In the genomic region with DNA sequence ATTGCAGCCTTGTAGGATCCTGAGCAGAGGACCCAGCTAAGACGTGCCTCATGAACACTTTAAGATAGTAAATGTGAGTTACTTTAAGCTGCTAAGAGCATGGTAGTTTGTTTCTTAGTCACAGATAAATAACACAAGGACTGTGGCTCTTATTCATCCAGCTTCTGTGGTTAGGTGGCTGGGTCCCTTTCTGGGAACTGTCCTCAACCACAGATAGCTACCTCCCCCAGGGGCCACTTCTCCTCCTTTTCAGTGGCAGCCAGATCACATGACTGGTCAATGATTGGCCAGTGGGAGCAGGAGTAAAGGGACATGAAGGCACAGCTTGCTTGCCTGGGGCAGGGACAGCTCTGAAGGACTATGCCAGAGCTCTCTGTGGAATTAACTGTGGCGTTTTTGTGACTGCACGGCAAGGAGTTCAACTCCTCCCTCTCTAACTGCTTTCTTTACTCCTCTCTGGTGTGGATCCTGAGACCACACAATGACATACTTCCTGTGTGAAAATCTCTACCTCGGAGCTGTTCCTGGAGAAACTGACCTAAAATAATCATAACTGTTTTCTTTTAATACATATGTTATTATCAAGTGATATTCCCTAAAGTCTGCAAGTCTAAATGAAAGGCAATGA, we compare ENCODE assay signal across 28 cellular contexts.
A peak's percentile ranks its signal among the peaks of the same experiment; 100 is the strongest.
DNase-seq lines count a peak whose midpoint lies in the region; ATAC-seq and TF ChIP-seq lines count a peak whose summit lies in the region.
"Had no signal": no experiment of that assay in that cellular context is flagged by ENCODE, and none has a peak within 500 bp of the region (broad histone marks: within the 10 kb centered on the region; RNA-seq: fewer than 3 reads in every experiment).

No MANE protein-coding gene starts in this region.

- H3K27me3 ChIP-seq in upper lobe of right lung = no peaks in the 10 kb centered on the region
- no peaks in the 10 kb centered on the region for H3K27me3 ChIP-seq in neural progenitor cell
- H3K27me3 ChIP-seq in right atrium auricular region = no peaks in the 10 kb centered on the region
- H3K27me3 ChIP-seq: body of pancreas, tibial nerve had no signal

- no peaks in the 10 kb centered on the region for H3K4me1 ChIP-seq in upper lobe of right lung
- no peaks in the 10 kb centered on the region for H3K4me1 ChIP-seq in neural progenitor cell
- no peaks in the 10 kb centered on the region for H3K4me1 ChIP-seq in right atrium auricular region
- H3K4me1 ChIP-seq: body of pancreas, left lung had no signal

- intact Hi-C loops in activated CD4-positive, alpha-beta memory T cell treated with anti-CD3 and anti-CD28 coated beads for 36 hours (cut with micrococcal nuclease) = no loop called here
- intact Hi-C loops in upper lobe of right lung (cut with DNase I) = no loop called here

- POLR2A ChIA-PET in activated CD4-positive, alpha-beta memory T cell treated with anti-CD3 and anti-CD28 coated beads for 36 hours (lab: Charles Lee) = interaction anchor here (0.6 kb wide), 1 partner anchor 432 kb away, joined by 3 read pairs; no protein-coding TSS in a partner anchor

- H3K9ac ChIP-seq in neural progenitor cell = no peak overlapping the region

- no peaks in the 10 kb centered on the region for H4K20me1 ChIP-seq in neural progenitor cell (ENCODE audit: low read depth)

- no peak for DNase-seq in stimulated activated naive CD8-positive, alpha-beta T cell treated with anti-CD3 and anti-CD28 coated beads, Interleukin-15, amount 100 ng/mL, for 72 hours
- no peak for DNase-seq in stimulated activated naive CD8-positive, alpha-beta T cell treated with anti-CD3 and anti-CD28 coated beads, Interleukin-15, Interleukin-2, amounts not matched to agents 100 U/mL and 50 U/mL, for 24 hours
- peak; percentile 53 for DNase-seq in NB4 (ENCODE audit: low read depth)
- DNase-seq in activated CD4-positive, alpha-beta memory T cell treated with anti-CD3 and anti-CD28 coated beads for 36 hours = peak; percentile 10
- no peak for DNase-seq in upper lobe of right lung
- no peak for DNase-seq in stimulated activated CD4-positive, alpha-beta T cell treated with anti-CD3 and anti-CD28 coated beads, Interleukin-1b, Interleukin-23, amount 100 ng/mL, for 48 hours
- DNase-seq in neural progenitor cell (ENCODE audit: low spot score) = no peak
- DNase-seq in right atrium auricular region (ENCODE audit: low spot score) = no peak
- DNase-seq: activated CD4-positive, alpha-beta T cell treated with anti-CD3 and anti-CD28 coated beads for 4 hours; activated naive CD4-positive, alpha-beta T cell treated with Interleukin-2 at 50 U/mL for 16 hours; activated T-cell treated with anti-CD3 and anti-CD28 coated beads, Interleukin-2, amount 50 U/mL, for 72 hours; body of pancreas; glutamatergic neuron; Karpas-422; left lung; NCI-H1092; NCI-H187; NCI-H2171 treated with DMSO at 0.1 percent for 48 hours; NCI-H510A had no signal

- peaks cover 6 to 11% of the 10 kb centered on the region in 2 donors for H3K9me3 Mint-ChIP-seq in stimulated activated naive CD8-positive, alpha-beta T cell treated with anti-CD3 and anti-CD28 coated beads, Interleukin-15, amount 100 ng/mL, for 72 hours
- peaks cover 6% of the 10 kb centered on the region for H3K9me3 Mint-ChIP-seq in activated CD4-positive, alpha-beta memory T cell treated with anti-CD3 and anti-CD28 coated beads for 36 hours
- H3K9me3 Mint-ChIP-seq in neural progenitor cell = peaks cover 4% of the 10 kb centered on the region

- H2AFZ ChIP-seq in neural progenitor cell (replicated peaks) = no peak overlapping the region

- peaks cover 6% of the 10 kb centered on the region for H3K4me1 Mint-ChIP-seq in stimulated activated naive CD8-positive, alpha-beta T cell treated with anti-CD3 and anti-CD28 coated beads, Interleukin-15, amount 100 ng/mL, for 72 hours
- no peaks in the 10 kb centered on the region for H3K4me1 Mint-ChIP-seq in activated CD4-positive, alpha-beta memory T cell treated with anti-CD3 and anti-CD28 coated beads for 36 hours (ENCODE audit: low read depth)
- H3K4me1 Mint-ChIP-seq in neural progenitor cell = no peaks in the 10 kb centered on the region
- H3K4me1 Mint-ChIP-seq: B cell; central memory CD8-positive, alpha-beta T cell; memory B cell; neural crest cell had no signal

- no peak for TF ChIP-seq CTCF in NB4 (IDR thresholded peaks at IDR 0.05; ENCODE audit: low read depth, low read length)
- no peak for TF ChIP-seq CTCF in upper lobe of right lung (IDR thresholded peaks at IDR 0.05)
- TF ChIP-seq CTCF in neural progenitor cell (IDR thresholded peaks at IDR 0.05) = no peak
- TF ChIP-seq CTCF in right atrium auricular region (IDR thresholded peaks at IDR 0.05) = no peak

- H3K36me3 Mint-ChIP-seq in activated CD4-positive, alpha-beta memory T cell treated with anti-CD3 and anti-CD28 coated beads for 36 hours = no peaks in the 10 kb centered on the region
- no peaks in the 10 kb centered on the region for H3K36me3 Mint-ChIP-seq in neural progenitor cell

- H3K36me3 ChIP-seq in upper lobe of right lung (no peaks in the 10 kb centered on the region), neural progenitor cell (no peaks in the 10 kb centered on the region), right atrium auricular region (no peaks in the 10 kb centered on the region)
- H3K36me3 ChIP-seq: left lung had no signal

- peak overlapping the region in 1 of 2 donors; percentile 46 for H3K27ac Mint-ChIP-seq in stimulated activated naive CD8-positive, alpha-beta T cell treated with anti-CD3 and anti-CD28 coated beads, Interleukin-15, amount 100 ng/mL, for 72 hours
- H3K27ac Mint-ChIP-seq in activated CD4-positive, alpha-beta memory T cell treated with anti-CD3 and anti-CD28 coated beads for 36 hours = no peak overlapping the region
- H3K27ac Mint-ChIP-seq in neural progenitor cell = no peak overlapping the region
- H3K27ac Mint-ChIP-seq: activated T-cell treated with anti-CD3 and anti-CD28 coated beads, Interleukin-2, amount 50 U/mL, for 72 hours; B cell; dendritic cell treated with granulocyte-macrophage colony-stimulating factor and Interleukin-4, amounts not matched to agents 40 ng/mL and 50 ng/mL, for 4 days; memory B cell had no signal

- no peaks in the 10 kb centered on the region for H3F3A ChIP-seq in neural progenitor cell (ENCODE audit: low read depth)

- CTCF ChIA-PET in activated CD4-positive, alpha-beta memory T cell treated with anti-CD3 and anti-CD28 coated beads for 36 hours (lab: Charles Lee) = interaction anchor here (1.9 kb wide), 1 partner anchor 459 kb away, joined by 4 read pairs; no protein-coding TSS in a partner anchor

- peaks cover 19% of the 10 kb centered on the region for H3K27me3 Mint-ChIP-seq in stimulated activated naive CD8-positive, alpha-beta T cell treated with anti-CD3 and anti-CD28 coated beads, Interleukin-15, amount 100 ng/mL, for 72 hours
- peaks cover 20% of the 10 kb centered on the region for H3K27me3 Mint-ChIP-seq in activated CD4-positive, alpha-beta memory T cell treated with anti-CD3 and anti-CD28 coated beads for 36 hours
- H3K27me3 Mint-ChIP-seq in neural progenitor cell (ENCODE audit: insufficient read depth, low read depth) = peaks cover 12% of the 10 kb centered on the region

- H3K79me2 ChIP-seq in neural progenitor cell (ENCODE audit: low read depth) = no peaks in the 10 kb centered on the region

- H3K27ac ChIP-seq in upper lobe of right lung (no peak overlapping the region), neural progenitor cell (no peak overlapping the region), right atrium auricular region (no peak overlapping the region)
- H3K27ac ChIP-seq: body of pancreas, HL-60, left lung, tibial nerve had no signal

- H3K4me3 ChIP-seq in NB4 (ENCODE audit: low read depth, low read length) (no peak overlapping the region), upper lobe of right lung (no peak overlapping the region), neural progenitor cell (no peak overlapping the region), right atrium auricular region (no peak overlapping the region)
- H3K4me3 ChIP-seq: body of pancreas, left lung, smooth muscle cell, tibial nerve had no signal

- no peaks in the 10 kb centered on the region for H3K9me3 ChIP-seq in upper lobe of right lung
- H3K9me3 ChIP-seq in neural progenitor cell (ENCODE audit: low read depth) = no peaks in the 10 kb centered on the region
- peaks cover 0 to 13% of the 10 kb centered on the region in 2 donors for H3K9me3 ChIP-seq in right atrium auricular region
- H3K9me3 ChIP-seq: body of pancreas had no signal

- no peak overlapping the region for H3K4me3 Mint-ChIP-seq in stimulated activated naive CD8-positive, alpha-beta T cell treated with anti-CD3 and anti-CD28 coated beads, Interleukin-15, amount 100 ng/mL, for 72 hours
- H3K4me3 Mint-ChIP-seq in activated CD4-positive, alpha-beta memory T cell treated with anti-CD3 and anti-CD28 coated beads for 36 hours = no peak overlapping the region
- no peak overlapping the region for H3K4me3 Mint-ChIP-seq in neural progenitor cell
- H3K4me3 Mint-ChIP-seq: activated T-cell treated with anti-CD3 and anti-CD28 coated beads, Interleukin-2, amount 50 U/mL, for 72 hours; B cell; central memory CD8-positive, alpha-beta T cell; dendritic cell treated with granulocyte-macrophage colony-stimulating factor and Interleukin-4, amounts not matched to agents 40 ng/mL and 50 ng/mL, for 4 days; memory B cell; neural crest cell had no signal

- ATAC-seq in stimulated activated naive CD8-positive, alpha-beta T cell treated with anti-CD3 and anti-CD28 coated beads, Interleukin-15, amount 100 ng/mL, for 72 hours = peak; percentile 49
- no peak for ATAC-seq in stimulated activated naive CD8-positive, alpha-beta T cell treated with anti-CD3 and anti-CD28 coated beads, Interleukin-15, Interleukin-2, amounts not matched to agents 100 U/mL and 50 U/mL, for 24 hours
- peak; percentile 21 for ATAC-seq in upper lobe of right lung
- ATAC-seq: activated T-cell treated with anti-CD3 and anti-CD28 coated beads, Interleukin-2, amount 50 U/mL, for 72 hours; body of pancreas; esophagus mucosa; left lung had no signal

- H3K4me2 ChIP-seq in neural progenitor cell = no peak overlapping the region
- H3K4me2 ChIP-seq: smooth muscle cell had no signal

- TF ChIP-seq POLR2A in NB4 (IDR thresholded peaks at IDR 0.05; ENCODE audit: extremely low read depth, insufficient read length) = no peak

Comparison
In these comparisons a context has a peak if more than half of its experiments do, and no peak if none do; other contexts are left out.
1. DNase-seq: peak in NB4 (single experiment) and activated CD4-positive, alpha-beta memory T cell treated with anti-CD3 and anti-CD28 coated beads for 36 hours (single experiment); none in stimulated activated naive CD8-positive, alpha-beta T cell treated with anti-CD3 and anti-CD28 coated beads, Interleukin-15, amount 100 ng/mL, for 72 hours (0 of 2), stimulated activated naive CD8-positive, alpha-beta T cell treated with anti-CD3 and anti-CD28 coated beads, Interleukin-15, Interleukin-2, amounts not matched to agents 100 U/mL and 50 U/mL, for 24 hours (single experiment), upper lobe of right lung (single experiment), stimulated activated CD4-positive, alpha-beta T cell treated with anti-CD3 and anti-CD28 coated beads, Interleukin-1b, Interleukin-23, amount 100 ng/mL, for 48 hours (single experiment), neural progenitor cell (single experiment) and right atrium auricular region (single experiment).